8 cellular contexts compared by ENCODE assay signal in genomic region chr11:65182258-65183170, GRCh38. TPM values are rescaled to one million over a fixed set of nuclear protein-coding genes. Genes with fewer than 3 reads are reported as not detected.
DNase-seq lines count a peak whose midpoint lies in the region; ATAC-seq, FAIRE-seq and TF ChIP-seq lines count a peak whose summit lies in the region.

No MANE protein-coding gene starts in this region.

- peak; percentile 19 for ATAC-seq in stimulated activated naive CD8-positive, alpha-beta T cell treated with anti-CD3 and anti-CD28 coated beads, Interleukin-15, amount 100 ng/mL, for 72 hours
- no peak for ATAC-seq in GM21619 (IDR thresholded peaks at IDR 0.05; ENCODE audit: unreplicated experiment)
- no peak for ATAC-seq in GM21825 (IDR thresholded peaks at IDR 0.05; ENCODE audit: unreplicated experiment)

- H3K27me3 ChIP-seq in keratinocyte (ENCODE audit: control insufficient read depth, extremely low read depth, insufficient read depth, low read length): no peaks in the 10 kb centered on the region

- H3K36me3 Mint-ChIP-seq in brain: peaks cover 10% of the 10 kb centered on the region

- peak; percentile 13 for DNase-seq in NCI-H2196 treated with DMSO at 0.1 percent for 48 hours (lab: John Stamatoyannopoulos, UW; ENCODE audit: unreplicated experiment)
- DNase-seq in NCI-H2196 (lab: John Stamatoyannopoulos, UW; ENCODE audit: unreplicated experiment): no peak
- DNase-seq in NCI-H226: peak; percentile 26
- no peak for DNase-seq in keratinocyte (ENCODE audit: low read depth, low spot score)
- DNase-seq in stimulated activated naive CD8-positive, alpha-beta T cell treated with anti-CD3 and anti-CD28 coated beads, Interleukin-15, amount 100 ng/mL, for 72 hours: peak in 1 of 2 donors; percentile 9

- H3K9me3 ChIP-seq in keratinocyte (ENCODE audit: control insufficient read depth, low read depth, low read length): no peaks in the 10 kb centered on the region

- dilution Hi-C loops in keratinocyte (cut with MboI; ENCODE audit: extremely low pct_ligation_motif_present, low sequenced_read_pairs): no loop called here

- no peak for FAIRE-seq in keratinocyte (lab: Jason Lieb, UNC)

- peak overlapping the region; percentile 82 for H3K4me2 ChIP-seq in keratinocyte (ENCODE audit: control insufficient read depth, extremely low read depth, insufficient read depth, low read depth, low read length)

- H3K36me3 ChIP-seq in keratinocyte (ENCODE audit: control insufficient read depth in 2 of 2, extremely low read depth in 1 of 2, insufficient read depth in 2 of 2, low read length in 2 of 2): peaks cover 22 to 38% of the 10 kb centered on the region in 2 experiments

- peak overlapping the region; percentile 85 for H3K27ac ChIP-seq in keratinocyte (ENCODE audit: control insufficient read depth, insufficient read depth, low read length)

- no peaks in the 10 kb centered on the region for H3K9me3 Mint-ChIP-seq in brain
- H3K9me3 Mint-ChIP-seq in stimulated activated naive CD8-positive, alpha-beta T cell treated with anti-CD3 and anti-CD28 coated beads, Interleukin-15, amount 100 ng/mL, for 72 hours: no peaks in the 10 kb centered on the region

- no peak overlapping the region for H2AFZ ChIP-seq in keratinocyte (ENCODE audit: control insufficient read depth, low read length)

- peaks cover 16% of the 10 kb centered on the region for H4K20me1 ChIP-seq in keratinocyte (ENCODE audit: control insufficient read depth, extremely low read depth, insufficient read depth, low read length)

- peaks cover 33% of the 10 kb centered on the region for H3K4me1 Mint-ChIP-seq in brain
- peaks cover 18% of the 10 kb centered on the region for H3K4me1 Mint-ChIP-seq in stimulated activated naive CD8-positive, alpha-beta T cell treated with anti-CD3 and anti-CD28 coated beads, Interleukin-15, amount 100 ng/mL, for 72 hours

- H3K4me3 ChIP-seq in keratinocyte (ENCODE audit: control insufficient read depth in 2 of 3, extremely low read depth in 1 of 3, insufficient read depth in 2 of 3, low read depth in 1 of 3, low read length in 3 of 3): peak overlapping the region; percentile 78 to 83 (median 83)

- peaks cover 22% of the 10 kb centered on the region for H3K27me3 Mint-ChIP-seq in brain
- no peaks in the 10 kb centered on the region for H3K27me3 Mint-ChIP-seq in stimulated activated naive CD8-positive, alpha-beta T cell treated with anti-CD3 and anti-CD28 coated beads, Interleukin-15, amount 100 ng/mL, for 72 hours

- peaks cover 24% of the 10 kb centered on the region for H3K4me1 ChIP-seq in keratinocyte (ENCODE audit: control insufficient read depth, extremely low read depth, insufficient read depth, low read length)

- H3K9ac ChIP-seq in keratinocyte (ENCODE audit: control insufficient read depth, extremely low read depth, insufficient read depth, low read length): peak overlapping the region; percentile 91

- peak overlapping the region; percentile 88 to 98 (median 92) for H3K27ac Mint-ChIP-seq in brain
- H3K27ac Mint-ChIP-seq in stimulated activated naive CD8-positive, alpha-beta T cell treated with anti-CD3 and anti-CD28 coated beads, Interleukin-15, amount 100 ng/mL, for 72 hours: peak overlapping the region in 1 of 2 donors; percentile 89

- no peak for TF ChIP-seq CTCF in brain (conservative IDR thresholded peaks at IDR 0.05)
- TF ChIP-seq CTCF in keratinocyte (optimal IDR thresholded peaks at IDR 0.05 in 1 of 3, IDR thresholded peaks at IDR 0.05 in 1 of 3, conservative IDR thresholded peaks at IDR 0.05 in 1 of 3; ENCODE audit: extremely low read depth in 1 of 3, insufficient read depth in 2 of 3, low read length in 3 of 3): no peak

- H3K4me3 Mint-ChIP-seq in brain: peak overlapping the region; percentile 82 to 95 (median 91)
- peak overlapping the region; percentile 98 to 99 for H3K4me3 Mint-ChIP-seq in stimulated activated naive CD8-positive, alpha-beta T cell treated with anti-CD3 and anti-CD28 coated beads, Interleukin-15, amount 100 ng/mL, for 72 hours

- H3K9me1 ChIP-seq in keratinocyte (ENCODE audit: control insufficient read depth, extremely low read depth, insufficient read depth, low read length): no peaks in the 10 kb centered on the region

- H3K79me2 ChIP-seq in keratinocyte (ENCODE audit: control insufficient read depth, insufficient read depth, low read length): peaks cover 66% of the 10 kb centered on the region

RNA-seq across cellular contexts. Expression of gene CAPN1, which starts 0.8 kb away (rescaled TPM):
- polyA plus RNA-seq in brain (ENCODE audit: insufficient read depth, low read depth, low replicate concordance) (79.4 TPM), keratinocyte (250 to 300 TPM (median 284 TPM) in 3 replicates)
- polyA plus RNA-seq in keratinocyte (2011; ENCODE audit: low read depth): 213 TPM
- polyA plus RNA-seq in keratinocyte (2011; cell fraction: cytosol; rRNA removed): 259 and 452 TPM in 2 replicates
- 405 and 511 TPM in 2 replicates for polyA plus RNA-seq in keratinocyte (2011; cell fraction: nucleus; rRNA removed)
- 229 and 409 TPM in 2 replicates for polyA plus RNA-seq in keratinocyte (2012; ENCODE audit: low replicate concordance)
- 393 to 816 TPM (median 404 TPM) in 3 replicates for polyA minus RNA-seq in keratinocyte
- 432 TPM for polyA minus RNA-seq in keratinocyte (2011; cell fraction: cytosol; rRNA and poly(A)+ RNA removed)
- 260 and 270 TPM in 2 replicates for polyA minus RNA-seq in keratinocyte (2011; cell fraction: nucleus; rRNA and poly(A)+ RNA removed)

RNA-seq across cellular contexts. Expression of gene SPDYC, which starts 12.5 kb away (rescaled TPM):
- polyA plus RNA-seq in brain (ENCODE audit: insufficient read depth, low read depth, low replicate concordance) (not detected), keratinocyte (not detected in 3 replicates)
- polyA plus RNA-seq in keratinocyte (2011; ENCODE audit: low read depth): not detected
- polyA plus RNA-seq in keratinocyte (2011; cell fraction: cytosol; rRNA removed): not detected in 2 replicates
- not detected in 2 replicates for polyA plus RNA-seq in keratinocyte (2011; cell fraction: nucleus; rRNA removed)
- not detected in 2 replicates for polyA plus RNA-seq in keratinocyte (2012; ENCODE audit: low replicate concordance)
- polyA minus RNA-seq in keratinocyte: not detected in 3 replicates
- not detected for polyA minus RNA-seq in keratinocyte (2011; cell fraction: cytosol; rRNA and poly(A)+ RNA removed)
- polyA minus RNA-seq in keratinocyte (2011; cell fraction: nucleus; rRNA and poly(A)+ RNA removed): not detected in 2 replicates

RNA-seq across cellular contexts. Expression of gene SYVN1, which starts 48.2 kb away (rescaled TPM):
- 35.4 TPM for polyA plus RNA-seq in brain (ENCODE audit: insufficient read depth, low read depth, low replicate concordance)
- polyA plus RNA-seq in keratinocyte: 10.0 to 25.4 TPM (median 10.8 TPM) in 3 replicates
- polyA plus RNA-seq in keratinocyte (2011; ENCODE audit: low read depth): 3.9 TPM
- 10.7 and 14.1 TPM in 2 replicates for polyA plus RNA-seq in keratinocyte (2011; cell fraction: cytosol; rRNA removed)
- polyA plus RNA-seq in keratinocyte (2011; cell fraction: nucleus; rRNA removed): 100 and 132 TPM in 2 replicates
- polyA plus RNA-seq in keratinocyte (2012; ENCODE audit: low replicate concordance): 23.3 and 29.0 TPM in 2 replicates
- 49.9 to 172 TPM (median 57.6 TPM) in 3 replicates for polyA minus RNA-seq in keratinocyte
- 28.6 TPM for polyA minus RNA-seq in keratinocyte (2011; cell fraction: cytosol; rRNA and poly(A)+ RNA removed)
- polyA minus RNA-seq in keratinocyte (2011; cell fraction: nucleus; rRNA and poly(A)+ RNA removed): 49.6 and 75.6 TPM in 2 replicates

Comparison
In these comparisons a context has a peak if more than half of its experiments do, and no peak if none do; other contexts are left out.
1. DNase-seq: peak in NCI-H2196 treated with DMSO at 0.1 percent for 48 hours (single experiment) and NCI-H226 (single experiment); none in NCI-H2196 (single experiment) and keratinocyte (single experiment).